ENCODE assay signal across 24 cellular contexts in genomic region chr10:82251222-82251977, GRCh38.
A peak's percentile ranks its signal among the peaks of the same experiment; 100 is the strongest.
DNase-seq lines count a peak whose midpoint lies in the region; ATAC-seq and TF ChIP-seq lines count a peak whose summit lies in the region.
"Had no signal": no experiment of that assay in that cellular context is flagged by ENCODE, and none has a peak within 500 bp of the region (broad histone marks: within the 10 kb centered on the region; RNA-seq: fewer than 3 reads in every experiment).

No MANE protein-coding gene starts in this region.

- DNase-seq in GM23338 (ENCODE audit: low spot score) (peak; percentile 17), NT2/D1 (ENCODE audit: low read depth, low spot score) (peak; percentile 32), iPS DF 4.7 (ENCODE audit: extremely low read depth, low spot score) (peak; percentile 33), neuronal stem cell (ENCODE audit: low spot score) (peak; percentile 35), NOMO-1 treated with dmso at 0.1 percent for 144 hours (lab: John Stamatoyannopoulos, UW; ENCODE audit: unreplicated experiment) (no peak), DMS 273 (lab: John Stamatoyannopoulos, UW; ENCODE audit: unreplicated experiment) (no peak), putamen (ENCODE audit: low spot score) (no peak)
- DNase-seq: CD4-positive, alpha-beta T cell; DMS53; H7; IMR-90; KG1; MG63; NCI-H1417 treated with DMSO at 0.1 percent for 48 hours; NCI-H1694 treated with DMSO at 0.1 percent for 48 hours; NCI-H2081; NCI-H2171; NCI-H226; NCI-H524; NCI-H774; SHP77; T-cell had no signal

- H3K36me3 Mint-ChIP-seq in GM23338 (ENCODE audit: low read depth): no peaks in the 10 kb centered on the region
- H3K36me3 Mint-ChIP-seq: T-cell had no signal

- H2AFZ ChIP-seq in GM23338 (no peak overlapping the region), neuronal stem cell (ENCODE audit: low read length) (peak overlapping the region; percentile 55)

- H3K36me3 ChIP-seq in GM23338 (ENCODE audit: insufficient read depth): peaks cover 5% of the 10 kb centered on the region; the same call in 1 of the 2 replicates
- H3K36me3 ChIP-seq in NT2/D1 (ENCODE audit: insufficient read depth, insufficient read length, low read length): no peaks in the 10 kb centered on the region
- H3K36me3 ChIP-seq in neuronal stem cell (replicated peaks in 1 of 2; ENCODE audit: control insufficient read depth in 2 of 2, insufficient read depth in 2 of 2, low read length in 2 of 2): no peaks in the 10 kb centered on the region
- H3K36me3 ChIP-seq: MG63 had no signal

- no peaks in the 10 kb centered on the region for H3K9me3 ChIP-seq in NT2/D1 (ENCODE audit: insufficient read depth, low read length)
- no peaks in the 10 kb centered on the region for H3K9me3 ChIP-seq in neuronal stem cell (replicated peaks in 1 of 2; ENCODE audit: control insufficient read depth in 2 of 2, insufficient read depth in 1 of 2, low read depth in 1 of 2, low read length in 2 of 2)
- H3K9me3 ChIP-seq: MG63 had no signal

- H3K4me2 ChIP-seq in GM23338 (no peak overlapping the region), neuronal stem cell (ENCODE audit: insufficient read depth, low read length, poor library complexity, severe bottlenecking) (no peak overlapping the region)

- no peaks in the 10 kb centered on the region for H3K27me3 ChIP-seq in GM23338 (ENCODE audit: insufficient read depth)
- no peaks in the 10 kb centered on the region for H3K27me3 ChIP-seq in NT2/D1 (ENCODE audit: insufficient read depth, insufficient read length)
- no peaks in the 10 kb centered on the region for H3K27me3 ChIP-seq in neuronal stem cell (ENCODE audit: control insufficient read depth in 3 of 3, insufficient read depth in 3 of 3, low read depth in 1 of 3, low read length in 3 of 3)
- H3K27me3 ChIP-seq: BLaER1 treated with 17β-estradiol and CSF1 and Interleukin-3, amounts not matched to agents 10 nM and 100 nM; MG63 had no signal

- no peaks in the 10 kb centered on the region for H3K79me1 ChIP-seq in neuronal stem cell (ENCODE audit: low read depth, low read length)

- H3K27me3 Mint-ChIP-seq in GM23338 (ENCODE audit: insufficient read depth, low read depth, poor library complexity): no peaks in the 10 kb centered on the region
- H3K27me3 Mint-ChIP-seq: CD4-positive, alpha-beta T cell; T-cell had no signal

- H3F3A ChIP-seq in GM23338 (replicated peaks; ENCODE audit: low read depth): no peaks in the 10 kb centered on the region

- H3K9me3 Mint-ChIP-seq in GM23338: no peaks in the 10 kb centered on the region
- H3K9me3 Mint-ChIP-seq: CD4-positive, alpha-beta T cell had no signal

- H3K9me2 ChIP-seq in GM23338 (ENCODE audit: insufficient read depth): peaks cover 8% of the 10 kb centered on the region; the same call in 1 of the 2 replicates

- H3K27ac ChIP-seq in GM23338 (ENCODE audit: low read depth) (no peak overlapping the region), neuronal stem cell (replicated peaks; ENCODE audit: low read length) (peak overlapping the region; percentile 6)
- H3K27ac ChIP-seq: BLaER1 treated with 17β-estradiol and CSF1 and Interleukin-3, amounts not matched to agents 10 nM and 100 nM; RWPE1 had no signal

- no peak overlapping the region for H2BK12ac ChIP-seq in neuronal stem cell (ENCODE audit: low read length)

- no peak overlapping the region for H3K14ac ChIP-seq in neuronal stem cell (ENCODE audit: low read length)

- no peaks in the 10 kb centered on the region for H4K20me1 ChIP-seq in GM23338 (replicated peaks; ENCODE audit: insufficient read depth)
- H4K20me1 ChIP-seq: BLaER1 treated with 17β-estradiol and CSF1 and Interleukin-3, amounts not matched to agents 10 nM and 100 nM had no signal

- TF ChIP-seq CTCF in GM23338 (conservative IDR thresholded peaks at IDR 0.05; ENCODE audit: low read depth in 2 of 2): no peak

- H3K23ac ChIP-seq in neuronal stem cell (ENCODE audit: low read depth, low read length, poor library complexity): no peak overlapping the region

- H3K4me1 ChIP-seq in GM23338 (ENCODE audit: insufficient read depth): peaks cover 10% of the 10 kb centered on the region; the same call in 1 of the 2 replicates
- H3K4me1 ChIP-seq in NT2/D1 (ENCODE audit: insufficient read depth, insufficient read length): no peaks in the 10 kb centered on the region
- peaks cover 0 to 13% of the 10 kb centered on the region in 2 donors for H3K4me1 ChIP-seq in neuronal stem cell (ENCODE audit: control insufficient read depth in 2 of 2, insufficient read depth in 1 of 2, low read depth in 1 of 2, low read length in 2 of 2)

- peaks cover 28% of the 10 kb centered on the region for H3K4me1 Mint-ChIP-seq in GM23338
- H3K4me1 Mint-ChIP-seq: T-cell had no signal

- no peak overlapping the region for H3K4ac ChIP-seq in neuronal stem cell (ENCODE audit: low read length)

- no peak overlapping the region for H3K9ac ChIP-seq in NT2/D1 (ENCODE audit: insufficient read length, low read depth)
- no peak overlapping the region for H3K9ac ChIP-seq in neuronal stem cell (ENCODE audit: low read depth, low read length, poor library complexity)
- H3K9ac ChIP-seq: BLaER1 treated with 17β-estradiol and CSF1 and Interleukin-3, amounts not matched to agents 10 nM and 100 nM had no signal

- peak overlapping the region; percentile 15 for H2AK5ac ChIP-seq in neuronal stem cell (ENCODE audit: low read depth, low read length)

- H4K91ac ChIP-seq in neuronal stem cell (ENCODE audit: low read depth, low read length, poor library complexity): no peak overlapping the region

- no peak overlapping the region for H2BK120ac ChIP-seq in neuronal stem cell (ENCODE audit: low read depth, low read length)

- H2BK5ac ChIP-seq in neuronal stem cell (ENCODE audit: low read length): no peak overlapping the region

- no peak overlapping the region for H3K4me3 ChIP-seq in GM23338
- H3K4me3 ChIP-seq in NT2/D1 (ENCODE audit: insufficient read length, low read depth): no peak overlapping the region
- H3K4me3 ChIP-seq in neuronal stem cell (ENCODE audit: low read length in 2 of 2): no peak overlapping the region
- H3K4me3 ChIP-seq: BLaER1 treated with 17β-estradiol and CSF1 and Interleukin-3, amounts not matched to agents 10 nM and 100 nM; MG63 had no signal

- H3K27ac Mint-ChIP-seq in GM23338: peak overlapping the region; percentile 38
- H3K27ac Mint-ChIP-seq: CD4-positive, alpha-beta T cell; T-cell had no signal

- no peak overlapping the region for H3K4me3 Mint-ChIP-seq in GM23338
- H3K4me3 Mint-ChIP-seq: CD4-positive, alpha-beta T cell; T-cell had no signal

- H3K18ac ChIP-seq in neuronal stem cell (ENCODE audit: low read length): no peak overlapping the region

- H3K79me2 ChIP-seq in GM23338 (replicated peaks; ENCODE audit: insufficient read depth): no peaks in the 10 kb centered on the region

- no peak overlapping the region for H2BK15ac ChIP-seq in neuronal stem cell (ENCODE audit: low read length)

- no peak overlapping the region for H4K8ac ChIP-seq in neuronal stem cell (ENCODE audit: low read depth, low read length)

- ATAC-seq in GM23338: peak; percentile 78
- ATAC-seq: T-cell had no signal

- WGBS in neuronal stem cell (ENCODE audit: extremely low coverage in 2 of 2, insufficient read length in 2 of 2, insufficient replicate concordance in 1 of 2), 2 donors: no CpG with 5 or more reads among the region's 8 CpGs

TF ChIP-seq in GM23338, 12 proteins besides CTCF, POLR2A, EP300 and RAD21 (continues in another document):
- TF ChIP-seq EZH2 (IDR thresholded peaks at IDR 0.05; ENCODE audit: low read depth, unreplicated experiment) (no peak), ZNF114 (CRISPR knock-in tag; IDR thresholded peaks at IDR 0.05) (peak; percentile 40; the same call in 1 of the 2 replicates), STAT1 (IDR thresholded peaks at IDR 0.05; ENCODE audit: unreplicated experiment) (no peak)

Comparison
In these comparisons a context has a peak if more than half of its experiments do, and no peak if none do; other contexts are left out.
1. DNase-seq: peak in GM23338 (single experiment), NT2/D1 (single experiment), iPS DF 4.7 (single experiment) and neuronal stem cell (single experiment); none in NOMO-1 treated with dmso at 0.1 percent for 144 hours (single experiment), DMS 273 (single experiment) and putamen (single experiment).